9 cellular contexts compared by ENCODE assay signal in genomic region chr20:19974621-19975435, GRCh38. TPM values are rescaled to one million over a fixed set of nuclear protein-coding genes. Genes with fewer than 3 reads are reported as not detected.
DNase-seq lines count a peak whose midpoint lies in the region; ATAC-seq and TF ChIP-seq lines count a peak whose summit lies in the region.
"Had no signal": no experiment of that assay in that cellular context is flagged by ENCODE, and none has a peak within 500 bp of the region (broad histone marks: within the 10 kb centered on the region; RNA-seq: fewer than 3 reads in every experiment).

No MANE protein-coding gene starts in this region.

- no peaks in the 10 kb centered on the region for H3K27me3 ChIP-seq in prostate gland (replicated peaks; ENCODE audit: insufficient read depth)

- peak; percentile 53 for DNase-seq in SIG-M5 treated with dmso at 0.1 percent for 504 hours (lab: John Stamatoyannopoulos, UW; ENCODE audit: unreplicated experiment)
- no peak for DNase-seq in SIG-M5 (lab: John Stamatoyannopoulos, UW)
- peak; percentile 92 for DNase-seq in cardiac septum (ENCODE audit: low spot score)
- DNase-seq in prostate gland (ENCODE audit: low spot score): peak; percentile 87
- no peak for DNase-seq in NK-92 (lab: John Stamatoyannopoulos, UW; ENCODE audit: unreplicated experiment)
- DNase-seq: CD4-positive, CD25-positive, alpha-beta regulatory T cell had no signal

- no peak for TF ChIP-seq CTCF in WI38 (IDR thresholded peaks at IDR 0.05; ENCODE audit: low read depth, low read length)
- no peak for TF ChIP-seq CTCF in prostate gland (IDR thresholded peaks at IDR 0.05)

- H3K36me3 ChIP-seq in prostate gland: no peaks in the 10 kb centered on the region

- peak overlapping the region; percentile 82 for H3K4me3 ChIP-seq in WI38 (ENCODE audit: low read depth, low read length)
- peak overlapping the region; percentile 37 to 56 for H3K4me3 ChIP-seq in prostate gland

- H3K9me3 ChIP-seq in prostate gland: no peaks in the 10 kb centered on the region

- no peaks in the 10 kb centered on the region for H3K4me1 ChIP-seq in prostate gland (replicated peaks)

- no peak for ATAC-seq in GM21381 (IDR thresholded peaks at IDR 0.05; ENCODE audit: unreplicated experiment)
- no peak for ATAC-seq in HG02571 (IDR thresholded peaks at IDR 0.05; ENCODE audit: unreplicated experiment)

- TF ChIP-seq POLR2A in prostate gland (IDR thresholded peaks at IDR 0.05): peak; percentile 76

- intact Hi-C loops in cardiac septum (cut with DNase I): loop anchor here (2.0 to 5.0 kb wide), 4 partner anchors 20 to 216 kb away; partner anchors contain the start of gene RIN2
- intact Hi-C loops in prostate gland (cut with DNase I): loop anchor here (5.0 kb wide), 1 partner anchor 83 kb away; no protein-coding TSS in a partner anchor

- peak overlapping the region; percentile 85 to 89 for H3K27ac ChIP-seq in prostate gland

- WGBS in prostate gland: 2% methylated on average over 39 of the region's 44 CpGs

RNA-seq across cellular contexts. Expression of gene NAA20, which starts 42.3 kb away (rescaled TPM):
- total RNA-seq in cardiac septum (63.4 TPM), prostate gland (10 to 100 TPM; 33.9 to 48.5 TPM)

Comparison
In these comparisons a context has a peak if more than half of its experiments do, and no peak if none do; other contexts are left out.
1. DNase-seq: peak in SIG-M5 treated with dmso at 0.1 percent for 504 hours (single experiment), cardiac septum (single experiment) and prostate gland (single experiment); none in SIG-M5 (single experiment) and NK-92 (single experiment).